In the genomic region with DNA sequence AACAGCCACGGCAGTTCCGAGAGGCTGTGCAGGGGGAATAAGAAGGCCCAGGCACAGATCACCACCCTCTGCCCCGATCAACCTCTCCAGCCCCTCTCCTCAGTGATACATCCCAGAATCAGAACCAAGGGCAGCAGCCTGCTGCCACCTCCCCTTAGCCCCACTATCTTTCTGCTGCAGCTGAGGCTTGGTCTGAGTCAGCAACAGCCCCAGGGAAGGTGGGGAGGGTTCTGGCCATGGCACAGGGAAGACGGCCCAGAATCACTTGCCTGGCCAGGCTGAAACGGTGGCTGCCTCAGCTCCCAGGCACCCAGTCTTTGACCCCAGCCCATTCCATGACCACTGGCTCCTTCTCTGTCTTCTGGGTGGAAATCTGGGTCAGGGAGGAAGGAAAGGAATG, we compare ENCODE assay signal across 17 cellular contexts. TPM values are rescaled to one million over a fixed set of nuclear protein-coding genes. Genes with fewer than 3 reads are reported as not detected.
A peak's percentile ranks its signal among the peaks of the same experiment; 100 is the strongest.
DNase-seq lines count a peak whose midpoint lies in the region; ATAC-seq and TF ChIP-seq lines count a peak whose summit lies in the region.
"Had no signal": no experiment of that assay in that cellular context is flagged by ENCODE, and none has a peak within 500 bp of the region (broad histone marks: within the 10 kb centered on the region; RNA-seq: fewer than 3 reads in every experiment).

No MANE protein-coding gene starts in this region.

- no peaks in the 10 kb centered on the region for H3K9me3 ChIP-seq in Loucy (ENCODE audit: insufficient read depth, low read depth, low read length)
- H3K9me3 ChIP-seq: lower lobe of right lung, uterus had no signal

- no peaks in the 10 kb centered on the region for H3K9me2 ChIP-seq in Loucy (replicated peaks; ENCODE audit: low read depth, low read length)

- H3K36me3 ChIP-seq in Loucy (ENCODE audit: insufficient read depth, low read length): peaks cover 7% of the 10 kb centered on the region; the same call in 1 of the 2 replicates
- H3K36me3 ChIP-seq: uterus had no signal

- H3K9ac ChIP-seq in Loucy (ENCODE audit: low read depth, low read length, poor library complexity, severe bottlenecking): no peak overlapping the region

- no peak overlapping the region for H2AFZ ChIP-seq in Loucy (ENCODE audit: low read length)

- H3K4me3 ChIP-seq in Loucy (ENCODE audit: low read length, poor library complexity, severe bottlenecking): no peak overlapping the region
- H3K4me3 ChIP-seq: lower lobe of right lung, uterus had no signal

- peaks cover 21% of the 10 kb centered on the region for H3K4me1 ChIP-seq in Loucy (ENCODE audit: insufficient read depth, low read length, poor library complexity, severe bottlenecking)

- TF ChIP-seq CTCF in Loucy (conservative IDR thresholded peaks at IDR 0.05; ENCODE audit: low read length) (no peak), brain (conservative IDR thresholded peaks at IDR 0.05) (no peak), progenitor cell of endocrine pancreas (IDR thresholded peaks at IDR 0.05; ENCODE audit: unreplicated experiment) (no peak)

- no peak for ATAC-seq in activated T-cell treated with anti-CD3 and anti-CD28 coated beads, Interleukin-2, amount 50 U/mL, for 72 hours (replicated peaks in 1 of 2)
- no peak for ATAC-seq in HG02970 (IDR thresholded peaks at IDR 0.05; ENCODE audit: low FRiP score, unreplicated experiment)
- ATAC-seq: lower lobe of right lung; stimulated activated naive CD8-positive, alpha-beta T cell treated with anti-CD3 and anti-CD28 coated beads, Interleukin-15, amount 100 ng/mL, for 72 hours had no signal

- H3K27ac Mint-ChIP-seq in activated T-cell treated with anti-CD3 and anti-CD28 coated beads, Interleukin-2, amount 50 U/mL, for 72 hours: no peak overlapping the region
- H3K27ac Mint-ChIP-seq in brain (peak overlapping the region in 2 of 5 experiments; percentile 57 to 60), progenitor cell of endocrine pancreas (no peak overlapping the region)
- H3K27ac Mint-ChIP-seq: stimulated activated naive CD8-positive, alpha-beta T cell treated with anti-CD3 and anti-CD28 coated beads, Interleukin-15, amount 100 ng/mL, for 72 hours; T-helper 1 cell treated with Interleukin-12 subunit alpha and Interleukin-12 subunit beta and Interleukin-4 antibody, amounts not matched to agents 30 μg/mL and 1 μg/mL, for 36 hours had no signal

- peaks cover 12% of the 10 kb centered on the region for H3K4me1 Mint-ChIP-seq in activated T-cell treated with anti-CD3 and anti-CD28 coated beads, Interleukin-2, amount 50 U/mL, for 72 hours (ENCODE audit: low read depth)
- peaks cover 24% of the 10 kb centered on the region for H3K4me1 Mint-ChIP-seq in brain
- H3K4me1 Mint-ChIP-seq in progenitor cell of endocrine pancreas (ENCODE audit: low read depth): peaks cover 8% of the 10 kb centered on the region

- peak overlapping the region; percentile 2 for H3K4me2 ChIP-seq in Loucy (ENCODE audit: low read depth, low read length, poor library complexity, severe bottlenecking)

- no peak for DNase-seq in activated T-cell treated with anti-CD3 and anti-CD28 coated beads, Interleukin-2, amount 50 U/mL, for 72 hours
- no peak for DNase-seq in activated T-cell treated with anti-CD3 and anti-CD28 coated beads, Interleukin-2, amount 50 U/mL, for 1 hour
- no peak for DNase-seq in progenitor cell of endocrine pancreas (ENCODE audit: low spot score, unreplicated experiment)
- DNase-seq in AG08396 (ENCODE audit: low spot score): no peak
- DNase-seq in LoVo (ENCODE audit: low spot score): no peak
- DNase-seq: activated naive CD8-positive, alpha-beta T cell treated with anti-CD3 and anti-CD28 coated beads, Interleukin-2, amount 10 ng/mL, durations not matched to agents 7 days and 5 days; foreskin melanocyte; lower lobe of right lung; NCI-H187 treated with DMSO at 0.1 percent for 48 hours; nucleus accumbens; stimulated activated naive CD8-positive, alpha-beta T cell treated with anti-CD3 and anti-CD28 coated beads, Interleukin-15, amount 100 ng/mL, for 72 hours; uterus had no signal

- H3F3A ChIP-seq in Loucy (ENCODE audit: low read depth): no peaks in the 10 kb centered on the region

- no peaks in the 10 kb centered on the region for H3K27me3 Mint-ChIP-seq in activated T-cell treated with anti-CD3 and anti-CD28 coated beads, Interleukin-2, amount 50 U/mL, for 72 hours (ENCODE audit: low read depth)
- H3K27me3 Mint-ChIP-seq in brain (peaks cover 5% of the 10 kb centered on the region), progenitor cell of endocrine pancreas (no peaks in the 10 kb centered on the region)
- H3K27me3 Mint-ChIP-seq: activated naive CD8-positive, alpha-beta T cell treated with anti-CD3 and anti-CD28 coated beads, Interleukin-2, amount 10 ng/mL, durations not matched to agents 7 days and 5 days; central memory CD8-positive, alpha-beta T cell; stimulated activated naive CD8-positive, alpha-beta T cell treated with anti-CD3 and anti-CD28 coated beads, Interleukin-15, amount 100 ng/mL, for 72 hours had no signal

- peaks cover 5% of the 10 kb centered on the region for H4K20me1 ChIP-seq in Loucy (ENCODE audit: insufficient read depth, low read length, poor library complexity, severe bottlenecking)

- H3K79me2 ChIP-seq in Loucy (ENCODE audit: insufficient read depth, low read length): peaks cover 30% of the 10 kb centered on the region

- peak overlapping the region; percentile 21 to 37 for H3K4me3 Mint-ChIP-seq in activated T-cell treated with anti-CD3 and anti-CD28 coated beads, Interleukin-2, amount 50 U/mL, for 72 hours
- peak overlapping the region; percentile 39 to 74 (median 55) for H3K4me3 Mint-ChIP-seq in brain
- H3K4me3 Mint-ChIP-seq in progenitor cell of endocrine pancreas (ENCODE audit: low read depth): peak overlapping the region; percentile 53
- H3K4me3 Mint-ChIP-seq: activated naive CD8-positive, alpha-beta T cell treated with anti-CD3 and anti-CD28 coated beads, Interleukin-2, amount 10 ng/mL, durations not matched to agents 7 days and 5 days; central memory CD8-positive, alpha-beta T cell; stimulated activated naive CD8-positive, alpha-beta T cell treated with anti-CD3 and anti-CD28 coated beads, Interleukin-15, amount 100 ng/mL, for 72 hours; T-helper 1 cell treated with Interleukin-12 subunit alpha and Interleukin-12 subunit beta and Interleukin-4 antibody, amounts not matched to agents 30 μg/mL and 1 μg/mL, for 36 hours had no signal

- no peaks in the 10 kb centered on the region for H3K27me3 ChIP-seq in Loucy (ENCODE audit: insufficient read depth, low read length, poor library complexity, severe bottlenecking)
- H3K27me3 ChIP-seq: uterus had no signal

- H3K9me3 Mint-ChIP-seq in activated T-cell treated with anti-CD3 and anti-CD28 coated beads, Interleukin-2, amount 50 U/mL, for 72 hours: no peaks in the 10 kb centered on the region
- no peaks in the 10 kb centered on the region for H3K9me3 Mint-ChIP-seq in brain
- H3K9me3 Mint-ChIP-seq in progenitor cell of endocrine pancreas (ENCODE audit: low read depth): no peaks in the 10 kb centered on the region
- H3K9me3 Mint-ChIP-seq: activated naive CD8-positive, alpha-beta T cell treated with anti-CD3 and anti-CD28 coated beads, Interleukin-2, amount 10 ng/mL, durations not matched to agents 7 days and 5 days; central memory CD8-positive, alpha-beta T cell; stimulated activated naive CD8-positive, alpha-beta T cell treated with anti-CD3 and anti-CD28 coated beads, Interleukin-15, amount 100 ng/mL, for 72 hours; T-helper 1 cell treated with Interleukin-12 subunit alpha and Interleukin-12 subunit beta and Interleukin-4 antibody, amounts not matched to agents 30 μg/mL and 1 μg/mL, for 36 hours had no signal

- peaks cover 2 to 4% of the 10 kb centered on the region in 2 donors for H3K36me3 Mint-ChIP-seq in activated T-cell treated with anti-CD3 and anti-CD28 coated beads, Interleukin-2, amount 50 U/mL, for 72 hours (ENCODE audit: insufficient read depth in 2 of 2)
- H3K36me3 Mint-ChIP-seq in brain: peaks cover 24% of the 10 kb centered on the region
- H3K36me3 Mint-ChIP-seq in progenitor cell of endocrine pancreas (ENCODE audit: insufficient read depth): peaks cover 2% of the 10 kb centered on the region

RNA-seq across cellular contexts. Expression of a gene that starts 2.3 kb away (rescaled TPM):
- total RNA-seq in activated T-cell treated with anti-CD3 and anti-CD28 coated beads, Interleukin-2, amount 50 U/mL, for 72 hours: 10 to 100 TPM; 33.9 to 44.2 TPM
- polyA plus RNA-seq in brain (ENCODE audit: insufficient read depth, low read depth, low replicate concordance): 74.6 TPM
- total RNA-seq in progenitor cell of endocrine pancreas: 79.1 and 87.0 TPM in 2 replicates

RNA-seq across cellular contexts. Expression of a gene that starts 17.4 kb away (rescaled TPM):
- total RNA-seq in activated T-cell treated with anti-CD3 and anti-CD28 coated beads, Interleukin-2, amount 50 U/mL, for 72 hours: 10 to 100 TPM; 49.5 to 57.0 TPM
- 67.3 TPM for polyA plus RNA-seq in brain (ENCODE audit: insufficient read depth, low read depth, low replicate concordance)
- 86.6 and 88.8 TPM in 2 replicates for total RNA-seq in progenitor cell of endocrine pancreas
